8 cellular contexts compared by ENCODE assay signal in genomic region chr10:110007171-110007700, GRCh38. TPM values are rescaled to one million over a fixed set of nuclear protein-coding genes. Genes with fewer than 3 reads are reported as not detected.
DNase-seq lines count a peak whose midpoint lies in the region; ATAC-seq and TF ChIP-seq lines count a peak whose summit lies in the region.

No MANE protein-coding gene starts in this region.

- H3K36me3 ChIP-seq in NT2/D1 (ENCODE audit: insufficient read depth, insufficient read length, low read length), result no peaks in the 10 kb centered on the region
- no peaks in the 10 kb centered on the region for H3K36me3 ChIP-seq in stomach

- peaks cover 14% of the 10 kb centered on the region for H3K36me3 Mint-ChIP-seq in central memory CD8-positive, alpha-beta T cell (ENCODE audit: insufficient read depth)

- TF ChIP-seq CTCF in stomach (IDR thresholded peaks at IDR 0.05), result no peak

- 1 to 11% (median 3%) methylated on average over 9 to 40 of the region's 40 CpGs for WGBS in stomach, 5 donors

- H3K27ac ChIP-seq in stomach, result peak overlapping the region; percentile 91 to 98 (median 95)

- peak overlapping the region; percentile 85 for H3K9ac ChIP-seq in NT2/D1 (ENCODE audit: insufficient read length, low read depth)

- H3K27me3 Mint-ChIP-seq in central memory CD8-positive, alpha-beta T cell, result no peaks in the 10 kb centered on the region

- TF ChIP-seq EP300 in stomach (IDR thresholded peaks at IDR 0.05), result no peak

- no peaks in the 10 kb centered on the region for H3K9me3 Mint-ChIP-seq in central memory CD8-positive, alpha-beta T cell

- H3K9me3 ChIP-seq in NT2/D1 (ENCODE audit: insufficient read depth, low read length) (no peaks in the 10 kb centered on the region), mononuclear cell (ENCODE audit: low read depth, low read length) (no peaks in the 10 kb centered on the region), stomach (no peaks in the 10 kb centered on the region)

- ATAC-seq in HG02678 (IDR thresholded peaks at IDR 0.05; ENCODE audit: unreplicated experiment), result peak; percentile 34
- ATAC-seq in central memory CD8-positive, alpha-beta T cell (replicated peaks; ENCODE audit: extremely low read depth, poor library complexity, severe bottlenecking), result no peak

- TF ChIP-seq POLR2A in stomach (IDR thresholded peaks at IDR 0.05), result no peak

- H3K4me1 Mint-ChIP-seq in central memory CD8-positive, alpha-beta T cell, result peaks cover 29% of the 10 kb centered on the region

- peak; percentile 57 for DNase-seq in NCI-H2227 (lab: John Stamatoyannopoulos, UW; ENCODE audit: unreplicated experiment)
- DNase-seq in NCI-H2227 treated with DMSO at 0.1 percent for 48 hours (lab: John Stamatoyannopoulos, UW), result no peak
- no peak for DNase-seq in NT2/D1 (ENCODE audit: low read depth, low spot score)
- peak; percentile 14 to 15 for DNase-seq in central memory CD8-positive, alpha-beta T cell (ENCODE audit: low spot score in 2 of 2)
- no peak for DNase-seq in stomach
- DNase-seq in posterior vena cava (ENCODE audit: low spot score), result no peak

- intact Hi-C loops in stomach (cut with DNase I; ENCODE audit: low total_unique reads), result no loop called here
- intact Hi-C loops in posterior vena cava (cut with DNase I), result loop anchor here in 1 of 2 donors (10.0 kb wide), 1 partner anchor 112 kb away; no protein-coding TSS in a partner anchor

- H3K4me3 Mint-ChIP-seq in central memory CD8-positive, alpha-beta T cell, result no peak overlapping the region

- H3K27ac Mint-ChIP-seq in central memory CD8-positive, alpha-beta T cell (ENCODE audit: low read depth), result no peak overlapping the region

- H3K4me3 ChIP-seq in NT2/D1 (ENCODE audit: insufficient read length, low read depth) (peak overlapping the region; percentile 51), mononuclear cell (ENCODE audit: low read length) (peak overlapping the region; percentile 43), stomach (peak overlapping the region; percentile 85 to 97 (median 94))

- peaks cover 4% of the 10 kb centered on the region for H3K4me1 ChIP-seq in NT2/D1 (ENCODE audit: insufficient read depth, insufficient read length)
- peaks cover 29% of the 10 kb centered on the region for H3K4me1 ChIP-seq in mononuclear cell (ENCODE audit: insufficient read depth, low read length)
- H3K4me1 ChIP-seq in stomach, result peaks cover 49 to 83% (median 67%) of the 10 kb centered on the region in 4 donors

- H3K27me3 ChIP-seq in NT2/D1 (ENCODE audit: insufficient read depth, insufficient read length) (peaks cover 15% of the 10 kb centered on the region), mononuclear cell (ENCODE audit: insufficient read depth, low read length) (no peaks in the 10 kb centered on the region), stomach (no peaks in the 10 kb centered on the region)

RNA-seq across cellular contexts. Expression of gene ADD3, which starts 0.5 kb away (rescaled TPM):
- total RNA-seq in mononuclear cell (536 TPM), stomach (100 to 1,000 TPM in 3 of 5 donors, 10 to 100 TPM in 2; 66.0 to 600 (median 222) TPM), posterior vena cava (100 to 1,000 TPM in 1 of 2 donors, 10 to 100 TPM in 1; 95.0 to 116 TPM)
- polyA plus RNA-seq in stomach, result 10 to 100 TPM; 22.9 to 64.9 (median 36.4) TPM

Comparison
In these comparisons a context has a peak if more than half of its experiments do, and no peak if none do; other contexts are left out.
1. DNase-seq: peak in NCI-H2227 (single experiment) and central memory CD8-positive, alpha-beta T cell (2 of 2); none in NCI-H2227 treated with DMSO at 0.1 percent for 48 hours (single experiment), NT2/D1 (single experiment), stomach (single experiment) and posterior vena cava (single experiment).
2. H3K4me3 ChIP-seq: peak in every context shown above with its lines; median percentile 94 in stomach; 51 in NT2/D1; 43 in mononuclear cell.